20 cellular contexts compared by ENCODE assay signal in genomic region chr9:91818226-91818587, GRCh38.
DNase-seq lines count a peak whose midpoint lies in the region; ATAC-seq and TF ChIP-seq lines count a peak whose summit lies in the region.
"Had no signal": no experiment of that assay in that cellular context is flagged by ENCODE, and none has a peak within 500 bp of the region (broad histone marks: within the 10 kb centered on the region; RNA-seq: fewer than 3 reads in every experiment).

No MANE protein-coding gene starts in this region.

- H3K27me3 ChIP-seq in A673 (replicated peaks; ENCODE audit: insufficient read depth, low read depth, low read length, poor library complexity) (no peaks in the 10 kb centered on the region), PC-3 (ENCODE audit: low read length) (no peaks in the 10 kb centered on the region)
- H3K27me3 ChIP-seq: neutrophil had no signal

- intact Hi-C loops in A673 (cut with micrococcal nuclease; ENCODE audit: unreplicated experiment) = no loop called here
- intact Hi-C loops in PC-3 (cut with micrococcal nuclease) = no loop called here
- intact Hi-C loops in posterior vena cava (cut with DNase I) = no loop called here

- H4K20me1 ChIP-seq in PC-3 (ENCODE audit: low read length) = no peaks in the 10 kb centered on the region

- no peak overlapping the region for H3K9ac ChIP-seq in PC-3 (ENCODE audit: low read length)

- H3K79me2 ChIP-seq in PC-3 (ENCODE audit: low read length) = no peaks in the 10 kb centered on the region

- DNase-seq in A673 (ENCODE audit: low spot score) = no peak
- no peak for DNase-seq in PC-3
- no peak for DNase-seq in fibroblast of pulmonary artery (ENCODE audit: low read depth)
- peak; percentile 31 for DNase-seq in posterior vena cava (ENCODE audit: low spot score)
- no peak for DNase-seq in amniotic stem cell (lab: John Stamatoyannopoulos, UW)
- DNase-seq in H4 (ENCODE audit: low spot score) = no peak
- DNase-seq: 8988T; anterior cingulate cortex; CD4-positive, alpha-beta memory T cell; NCI-H1436; NCI-H446; OCI-M1; stimulated activated naive CD4-positive, alpha-beta T cell treated with Interleukin-2 at 50 U/mL for 16 hours had no signal

- H2AFZ ChIP-seq in PC-3 (ENCODE audit: low read length) = 0 out of 2 replicates have a peak overlapping the region, but pooled peaks have one; percentile 45

- H3K36me3 ChIP-seq in A673 (ENCODE audit: insufficient read depth, low read length, poor library complexity, severe bottlenecking) = no peaks in the 10 kb centered on the region
- no peaks in the 10 kb centered on the region for H3K36me3 ChIP-seq in PC-3 (ENCODE audit: low read depth, low read length)
- H3K36me3 ChIP-seq: HAP-1, neutrophil had no signal

- BruUV-seq in A673 (replicated peaks; lab: Mats Ljungman, UMichigan) (no TSS peak), PC-3 (replicated peaks; lab: Mats Ljungman, UMichigan) (no TSS peak)

- TF ChIP-seq CTCF in A673 (conservative IDR thresholded peaks at IDR 0.05; ENCODE audit: low read depth, low read length) (no peak), PC-3 (conservative IDR thresholded peaks at IDR 0.05; ENCODE audit: low read depth, low read length) (no peak), fibroblast of pulmonary artery (IDR thresholded peaks at IDR 0.05; ENCODE audit: low read length, missing control alignments) (no peak)

- H3K4me3 ChIP-seq in A673 (ENCODE audit: low read depth, low read length, poor library complexity, severe bottlenecking) (no peak overlapping the region), PC-3 (ENCODE audit: low read length) (no peak overlapping the region), fibroblast of pulmonary artery (replicated peaks; ENCODE audit: low read depth, low read length) (peak overlapping the region; percentile 44)

- CTCF ChIA-PET in A673 (lab: Charles Lee) (no interaction called here), PC-3 (lab: Charles Lee) (no interaction called here)

- no peaks in the 10 kb centered on the region for H3K9me2 ChIP-seq in PC-3 (replicated peaks; ENCODE audit: low read length)

- H3K9me3 ChIP-seq in A673 (ENCODE audit: low read depth, low read length, poor library complexity, severe bottlenecking) (no peaks in the 10 kb centered on the region), PC-3 (ENCODE audit: low read length) (no peaks in the 10 kb centered on the region)
- H3K9me3 ChIP-seq: neutrophil had no signal

- H3F3A ChIP-seq in PC-3 (ENCODE audit: low read length, unreplicated experiment) = no peaks in the 10 kb centered on the region

- H3K4me2 ChIP-seq in PC-3 (ENCODE audit: low read length) = peak overlapping the region; percentile 48; the same call in 1 of the 2 replicates

- H3K4me1 ChIP-seq in A673 (ENCODE audit: insufficient read depth, low read length, poor library complexity, severe bottlenecking) = peaks cover 10% of the 10 kb centered on the region
- 0 out of 2 replicates have a peak, but pooled peaks cover 9% of the 10 kb centered on the region for H3K4me1 ChIP-seq in PC-3 (ENCODE audit: insufficient read depth, low read length)

- H3K27ac ChIP-seq in A673 (ENCODE audit: low read depth, low read length, poor library complexity, severe bottlenecking) (peak overlapping the region; percentile 5), PC-3 (ENCODE audit: low read length) (no peak overlapping the region)
- H3K27ac ChIP-seq: coronary artery, neutrophil, VCaP had no signal

- POLR2A ChIA-PET in A673 (lab: Charles Lee; ENCODE audit: low non-redundant PET) (no interaction called here), PC-3 (lab: Charles Lee; ENCODE audit: unreplicated experiment) (no interaction called here)

- ATAC-seq in PC-3 (no peak), GM21390 (IDR thresholded peaks at IDR 0.05; ENCODE audit: unreplicated experiment) (no peak), HG03565 (IDR thresholded peaks at IDR 0.05; ENCODE audit: unreplicated experiment) (no peak)
- ATAC-seq: esophagus mucosa had no signal
